ENCODE assay signal across 15 cellular contexts in genomic region chr3:143808999-143809700, GRCh38. TPM values are rescaled to one million over a fixed set of nuclear protein-coding genes. Genes with fewer than 3 reads are reported as not detected.
DNase-seq lines count a peak whose midpoint lies in the region; ATAC-seq and TF ChIP-seq lines count a peak whose summit lies in the region.
"Had no signal": no experiment of that assay in that cellular context is flagged by ENCODE, and none has a peak within 500 bp of the region (broad histone marks: within the 10 kb centered on the region; RNA-seq: fewer than 3 reads in every experiment).

No MANE protein-coding gene starts in this region.

- DNase-seq in GM23338 (ENCODE audit: low spot score): no peak
- DNase-seq in esophagus muscularis mucosa (ENCODE audit: extremely low spot score): peak; percentile 55
- no peak for DNase-seq in left lung
- DNase-seq in stromal cell of bone marrow (ENCODE audit: low read depth): peak; percentile 42
- DNase-seq in SHP77 treated with DMSO at 0.1 percent for 48 hours (lab: John Stamatoyannopoulos, UW): no peak
- no peak for DNase-seq in NCI-H82 treated with DMSO at 0.1 percent for 48 hours (lab: John Stamatoyannopoulos, UW; ENCODE audit: unreplicated experiment)
- no peak for DNase-seq in testis
- no peak for DNase-seq in activated T-cell treated with anti-CD3 and anti-CD28 coated beads, Interleukin-2, amount 50 U/mL, for 1 hour
- DNase-seq: activated effector memory CD4-positive, alpha-beta T cell treated with anti-CD3 and anti-CD28 coated beads, Interleukin-2, amount 50 U/mL, for 16 hours; body of pancreas; CD4-positive, CD25-positive, alpha-beta regulatory T cell; NCI-H1092 treated with DMSO at 0.1 percent for 48 hours; upper lobe of left lung had no signal

- no peak overlapping the region for H3K27ac ChIP-seq in GM23338 (ENCODE audit: low read depth)
- H3K27ac ChIP-seq in esophagus muscularis mucosa (replicated peaks in 1 of 4): peak overlapping the region; percentile 29 to 62 (median 40)
- H3K27ac ChIP-seq in left lung: peak overlapping the region in 1 of 2 donors; percentile 63
- peak overlapping the region in 1 of 2 donors; percentile 0 for H3K27ac ChIP-seq in testis
- H3K27ac ChIP-seq: body of pancreas had no signal

- intact Hi-C loops in esophagus muscularis mucosa (cut with DNase I): no loop called here
- intact Hi-C loops in left lung (cut with DNase I): no loop called here
- intact Hi-C loops in testis (cut with DNase I; ENCODE audit: low total_unique reads): no loop called here

- no peaks in the 10 kb centered on the region for H3F3A ChIP-seq in GM23338 (replicated peaks; ENCODE audit: low read depth)

- TF ChIP-seq CTCF in GM23338 (conservative IDR thresholded peaks at IDR 0.05; ENCODE audit: low read depth in 2 of 2): no peak
- TF ChIP-seq CTCF in esophagus muscularis mucosa (IDR thresholded peaks at IDR 0.05): no peak
- TF ChIP-seq CTCF in left lung (IDR thresholded peaks at IDR 0.05): no peak
- no peak for TF ChIP-seq CTCF in testis (IDR thresholded peaks at IDR 0.05)

- no peaks in the 10 kb centered on the region for H3K9me3 ChIP-seq in esophagus muscularis mucosa
- H3K9me3 ChIP-seq in left lung: no peaks in the 10 kb centered on the region
- no peaks in the 10 kb centered on the region for H3K9me3 ChIP-seq in testis
- H3K9me3 ChIP-seq: body of pancreas, ovary, upper lobe of left lung had no signal

- H3K9me3 Mint-ChIP-seq in GM23338: no peaks in the 10 kb centered on the region
- H3K9me3 Mint-ChIP-seq: memory B cell had no signal

- TF ChIP-seq POLR2A in esophagus muscularis mucosa (IDR thresholded peaks at IDR 0.05; ENCODE audit: low read depth) (no peak), testis (IDR thresholded peaks at IDR 0.05) (no peak)

- no peak overlapping the region for H3K4me2 ChIP-seq in GM23338

- 0 out of 2 replicates have a peak overlapping the region, but pooled peaks have one; percentile 14 for H2AFZ ChIP-seq in GM23338

- no peaks in the 10 kb centered on the region for H3K36me3 ChIP-seq in GM23338 (ENCODE audit: insufficient read depth)
- H3K36me3 ChIP-seq in esophagus muscularis mucosa: no peaks in the 10 kb centered on the region
- no peaks in the 10 kb centered on the region for H3K36me3 ChIP-seq in left lung
- no peaks in the 10 kb centered on the region for H3K36me3 ChIP-seq in testis (ENCODE audit: low read depth, missing control alignments)
- H3K36me3 ChIP-seq: ovary, upper lobe of left lung had no signal

- ATAC-seq in GM23338 (no peak), left lung (peak; percentile 48)
- ATAC-seq: body of pancreas had no signal

- WGBS in esophagus muscularis mucosa: 30% methylated on average over 5 of the region's 5 CpGs
- WGBS in testis, 2 donors: 39 to 48% methylated on average over 5 of the region's 5 CpGs

- no peaks in the 10 kb centered on the region for H3K79me2 ChIP-seq in GM23338 (replicated peaks; ENCODE audit: insufficient read depth)

- no peaks in the 10 kb centered on the region for H4K20me1 ChIP-seq in GM23338 (replicated peaks; ENCODE audit: insufficient read depth)

- peaks cover 3% of the 10 kb centered on the region for H3K27me3 Mint-ChIP-seq in GM23338 (ENCODE audit: insufficient read depth, low read depth, poor library complexity)
- H3K27me3 Mint-ChIP-seq: CD4-positive, CD25-positive, alpha-beta regulatory T cell; memory B cell had no signal

- no peaks in the 10 kb centered on the region for H3K9me2 ChIP-seq in GM23338 (ENCODE audit: insufficient read depth)

- no peak overlapping the region for H3K27ac Mint-ChIP-seq in GM23338
- H3K27ac Mint-ChIP-seq: CD4-positive, CD25-positive, alpha-beta regulatory T cell; memory B cell had no signal

- TF ChIP-seq EP300 in esophagus muscularis mucosa (IDR thresholded peaks at IDR 0.05): no peak

- peaks cover 20% of the 10 kb centered on the region for H3K4me1 Mint-ChIP-seq in GM23338

- H3K4me3 ChIP-seq in GM23338 (no peak overlapping the region), esophagus muscularis mucosa (peak overlapping the region in 1 of 4 donors; percentile 35), left lung (no peak overlapping the region), testis (no peak overlapping the region)
- H3K4me3 ChIP-seq: body of pancreas, ovary, upper lobe of left lung had no signal

- H3K27me3 ChIP-seq in GM23338 (ENCODE audit: insufficient read depth): no peaks in the 10 kb centered on the region
- H3K27me3 ChIP-seq in esophagus muscularis mucosa: no peaks in the 10 kb centered on the region
- no peaks in the 10 kb centered on the region for H3K27me3 ChIP-seq in left lung
- no peaks in the 10 kb centered on the region for H3K27me3 ChIP-seq in testis
- H3K27me3 ChIP-seq: body of pancreas, ovary, upper lobe of left lung had no signal

- H3K36me3 Mint-ChIP-seq in GM23338 (ENCODE audit: low read depth): no peaks in the 10 kb centered on the region

- H3K4me3 Mint-ChIP-seq in GM23338: no peak overlapping the region
- H3K4me3 Mint-ChIP-seq: CD4-positive, CD25-positive, alpha-beta regulatory T cell; memory B cell had no signal

- H3K4me1 ChIP-seq in GM23338 (ENCODE audit: insufficient read depth) (peaks cover 10% of the 10 kb centered on the region; the same call in 1 of the 2 replicates), esophagus muscularis mucosa (peaks cover 3 to 63% (median 44%) of the 10 kb centered on the region in 4 donors), left lung (peaks cover 0 to 44% of the 10 kb centered on the region in 2 donors), testis (peaks cover 4% of the 10 kb centered on the region)
- H3K4me1 ChIP-seq: body of pancreas had no signal

TF ChIP-seq in GM23338, 12 proteins besides CTCF, POLR2A, EP300 and RAD21 (continues in another document):
- TF ChIP-seq STAT1 (IDR thresholded peaks at IDR 0.05; ENCODE audit: unreplicated experiment) (no peak), JUNB (IDR thresholded peaks at IDR 0.05; ENCODE audit: unreplicated experiment) (no peak), REST (IDR thresholded peaks at IDR 0.05; ENCODE audit: unreplicated experiment) (no peak)

RNA-seq across cellular contexts. Expression of gene SLC9A9, which starts 39.1 kb away (rescaled TPM):
- 0.93 and 1.6 TPM in 2 replicates for total RNA-seq in GM23338 (2014; rRNA removed; shearing (Covaris generic))
- polyA plus RNA-seq in GM23338 (2016; fragmentation: Nextera tagmentation; extraction: Ambion mirVana) (0.66 and 1.3 TPM in 2 replicates), testis (ENCODE audit: insufficient read depth, low read depth, low replicate concordance) (4.3 TPM)
- total RNA-seq in esophagus muscularis mucosa (10 to 100 TPM; 13.4 to 15.0 (median 14.4) TPM), left lung (10 to 100 TPM; 15.7 to 17.9 TPM), testis (1 to 10 TPM; 2.7 to 6.6 TPM)

Comparison
In these comparisons a context has a peak if more than half of its experiments do, and no peak if none do; other contexts are left out.
1. DNase-seq: peak in esophagus muscularis mucosa (single experiment) and stromal cell of bone marrow (single experiment); none in GM23338 (single experiment), left lung (0 of 2), SHP77 treated with DMSO at 0.1 percent for 48 hours (single experiment), NCI-H82 treated with DMSO at 0.1 percent for 48 hours (single experiment), testis (single experiment) and activated T-cell treated with anti-CD3 and anti-CD28 coated beads, Interleukin-2, amount 50 U/mL, for 1 hour (single experiment).